In the genomic region with DNA sequence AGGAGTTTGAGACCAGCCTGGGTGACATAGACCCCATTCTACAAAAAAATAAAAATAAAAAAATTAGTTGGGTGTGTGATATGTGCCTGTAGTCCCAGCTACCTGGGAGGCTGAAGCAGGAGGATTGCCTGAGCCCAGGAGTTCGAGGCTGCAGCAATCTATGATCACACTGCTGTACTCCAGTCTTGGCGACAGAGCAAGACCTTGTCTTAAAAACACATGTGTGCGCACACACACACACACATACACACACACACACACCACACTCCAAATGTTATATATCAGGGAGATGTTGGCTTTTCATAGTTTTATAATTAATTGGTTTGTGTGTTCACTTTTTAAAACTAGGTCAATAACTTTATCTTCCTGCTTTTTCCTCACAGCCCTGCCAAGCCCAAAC, we compare ENCODE assay signal across 13 cellular contexts.
DNase-seq lines count a peak whose midpoint lies in the region; ATAC-seq and TF ChIP-seq lines count a peak whose summit lies in the region.
"Had no signal": no experiment of that assay in that cellular context is flagged by ENCODE, and none has a peak within 500 bp of the region (broad histone marks: within the 10 kb centered on the region; RNA-seq: fewer than 3 reads in every experiment).

No MANE protein-coding gene starts in this region.

- H3K4me1 ChIP-seq in BLaER1 (peaks cover 50% of the 10 kb centered on the region), IMR-90 (ENCODE audit: control insufficient read depth, insufficient read depth, low read length) (peaks cover 9% of the 10 kb centered on the region), muscle layer of duodenum (ENCODE audit: control insufficient read depth in 1 of 2, insufficient read depth in 2 of 2, low read length in 2 of 2) (peaks cover 0 to 6% of the 10 kb centered on the region in 2 donors), gastroesophageal sphincter (no peaks in the 10 kb centered on the region)

- no peak overlapping the region for H2AK9ac ChIP-seq in IMR-90 (replicated peaks; ENCODE audit: low read depth, low read length, poor library complexity)

- H3K27ac ChIP-seq in BLaER1 (no peak overlapping the region; the same call in 1 of the 2 replicates), IMR-90 (ENCODE audit: insufficient read depth, low read length) (peak overlapping the region; percentile 34; the same call in 1 of the 2 replicates), muscle layer of duodenum (ENCODE audit: low read length) (peak overlapping the region; percentile 54), gastroesophageal sphincter (peak overlapping the region in 1 of 4 donors; percentile 45)

- DNase-seq in IMR-90 (no peak), GM13976 (ENCODE audit: low spot score) (no peak), HCEC 1CT (no peak)
- DNase-seq: cerebellar nuclear complex, KBM-7, left lung, SHP77 had no signal

- H3K4me1 Mint-ChIP-seq in activated naive CD8-positive, alpha-beta T cell (ENCODE audit: low read depth), result peaks cover 85% of the 10 kb centered on the region

- peak overlapping the region; percentile 87 for H2BK20ac ChIP-seq in IMR-90 (ENCODE audit: low read depth, low read length)

- peak overlapping the region; percentile 78 for H2BK5ac ChIP-seq in IMR-90 (ENCODE audit: low read depth, low read length, poor library complexity, severe bottlenecking)

- H3K56ac ChIP-seq in IMR-90 (ENCODE audit: extremely low read depth, insufficient read depth, low read length), result peak overlapping the region; percentile 74; the same call in 1 of the 2 replicates

- dilution Hi-C loops in IMR-90 (cut with HindIII; ENCODE audit: low sequenced_read_pairs, unreplicated experiment), result no loop called here

- H3K36me3 ChIP-seq in BLaER1 (no peaks in the 10 kb centered on the region), IMR-90 (ENCODE audit: control insufficient read depth, insufficient read depth, low read length) (no peaks in the 10 kb centered on the region), muscle layer of duodenum (ENCODE audit: control insufficient read depth in 1 of 2, insufficient read depth in 2 of 2, low read length in 2 of 2) (peaks cover 0 to 4% of the 10 kb centered on the region in 2 donors), gastroesophageal sphincter (no peaks in the 10 kb centered on the region)

- H3K9me3 ChIP-seq in BLaER1 (no peaks in the 10 kb centered on the region), IMR-90 (ENCODE audit: control insufficient read depth, insufficient read depth, low read length) (no peaks in the 10 kb centered on the region), muscle layer of duodenum (ENCODE audit: control insufficient read depth in 1 of 2, low read length in 2 of 2) (no peaks in the 10 kb centered on the region), gastroesophageal sphincter (no peaks in the 10 kb centered on the region)
- H3K9me3 ChIP-seq: left lung had no signal

- H2AK5ac ChIP-seq in IMR-90 (ENCODE audit: low read depth, low read length), result peak overlapping the region; percentile 80; the same call in 1 of the 2 replicates

- CTCF ChIA-PET in IMR-90 (lab: Yijun Ruan, JAX), result no interaction called here

- H3K4me2 ChIP-seq in BLaER1 (peak overlapping the region; percentile 83), IMR-90 (ENCODE audit: low read depth, low read length) (no peak overlapping the region)

- no peak overlapping the region for H2AFZ ChIP-seq in IMR-90 (replicated peaks; ENCODE audit: low read length, poor library complexity)

- BruUV-seq in IMR-90 (replicated peaks; lab: Mats Ljungman, UMichigan), result no TSS peak

- no peak overlapping the region; the same call in 1 of the 2 replicates for H4K5ac ChIP-seq in IMR-90 (ENCODE audit: low read depth, low read length)

- H2BK15ac ChIP-seq in IMR-90 (ENCODE audit: low read depth, low read length), result peak overlapping the region; percentile 77; the same call in 2 of the 3 replicates

- H3K4me3 Mint-ChIP-seq in activated naive CD8-positive, alpha-beta T cell, result peak overlapping the region; percentile 87

- H3K79me1 ChIP-seq in IMR-90 (ENCODE audit: low read depth in 1 of 2, low read length in 2 of 2), result no peaks in the 10 kb centered on the region

- H3K27me3 Mint-ChIP-seq in activated naive CD8-positive, alpha-beta T cell, result no peaks in the 10 kb centered on the region

- H4K91ac ChIP-seq in IMR-90 (ENCODE audit: insufficient read depth, low read depth, low read length), result peak overlapping the region; percentile 86

- no peaks in the 10 kb centered on the region for H3K9me3 Mint-ChIP-seq in activated naive CD8-positive, alpha-beta T cell (ENCODE audit: low read depth)

- H3K4me3 ChIP-seq in BLaER1 (no peak overlapping the region), IMR-90 (ENCODE audit: insufficient read depth, low read depth, low read length) (no peak overlapping the region), muscle layer of duodenum (ENCODE audit: low read depth in 1 of 2, low read length in 2 of 2) (no peak overlapping the region), gastroesophageal sphincter (no peak overlapping the region)

- H3K27me3 ChIP-seq in BLaER1 (peaks cover 17% of the 10 kb centered on the region), IMR-90 (ENCODE audit: control insufficient read depth, insufficient read depth, low read length) (no peaks in the 10 kb centered on the region), muscle layer of duodenum (ENCODE audit: low read depth, low read length) (no peaks in the 10 kb centered on the region), gastroesophageal sphincter (peaks cover 22% of the 10 kb centered on the region)
- H3K27me3 ChIP-seq: left lung had no signal

- H3K23ac ChIP-seq in IMR-90 (ENCODE audit: low read depth, low read length), result peak overlapping the region; percentile 62; the same call in 1 of the 2 replicates

- no peaks in the 10 kb centered on the region for H3K36me3 Mint-ChIP-seq in activated naive CD8-positive, alpha-beta T cell

- H4K20me1 ChIP-seq in BLaER1 (peaks cover 5% of the 10 kb centered on the region; the same call in 1 of the 2 replicates), IMR-90 (ENCODE audit: insufficient read depth, low read length) (no peaks in the 10 kb centered on the region)

- H4K8ac ChIP-seq in IMR-90 (ENCODE audit: low read depth in 2 of 2, low read length in 2 of 2), result peak overlapping the region; percentile 27 to 80

- H3K9ac ChIP-seq in BLaER1 (no peak overlapping the region), IMR-90 (ENCODE audit: low read depth, low read length) (no peak overlapping the region)

- H3K4ac ChIP-seq in IMR-90 (ENCODE audit: low read depth, low read length), result peak overlapping the region; percentile 75

- TF ChIP-seq POLR2A in IMR-90 (IDR thresholded peaks at IDR 0.05; ENCODE audit: low read depth, low read length), result no peak
- no peak for TF ChIP-seq POLR2A in gastroesophageal sphincter (IDR thresholded peaks at IDR 0.05)

- H3K27ac Mint-ChIP-seq in activated naive CD8-positive, alpha-beta T cell, result peak overlapping the region; percentile 97
- H3K27ac Mint-ChIP-seq: progenitor cell of endocrine pancreas had no signal

- WGBS in IMR-90 (ENCODE audit: extremely low coverage in 2 of 2, insufficient read length in 1 of 2), 2 experiments, result no CpG with 5 or more reads among the region's 3 CpGs
- 83% methylated on average over 1 to 3 of the region's 3 CpGs for WGBS in gastroesophageal sphincter (ENCODE audit: low coverage in 1 of 2), 2 donors

- POLR2A ChIA-PET in IMR-90 (lab: Charles Lee; ENCODE audit: unreplicated experiment), result no interaction called here

- H2BK120ac ChIP-seq in IMR-90 (ENCODE audit: low read depth, low read length), result peak overlapping the region; percentile 93

- in situ Hi-C loops in IMR-90 (cut with MboI; ENCODE audit: low sequenced_read_pairs), result no loop called here
- in situ Hi-C loops in GM13976 (cut with MboI; ENCODE audit: low sequenced_read_pairs, unreplicated experiment), result no loop called here

- H3K9me1 ChIP-seq in IMR-90 (ENCODE audit: insufficient read depth, low read length), result peaks cover 4% of the 10 kb centered on the region; the same call in 1 of the 2 replicates

- peak overlapping the region; percentile 68 for H3K14ac ChIP-seq in IMR-90 (replicated peaks; ENCODE audit: low read depth, low read length)

- H3K18ac ChIP-seq in IMR-90 (ENCODE audit: low read depth, low read length), result peak overlapping the region; percentile 81; the same call in 1 of the 2 replicates

- ATAC-seq in IMR-90 (ENCODE audit: low read depth) (no peak), gastroesophageal sphincter (no peak), HG02973 (IDR thresholded peaks at IDR 0.05; ENCODE audit: unreplicated experiment) (no peak)

- intact Hi-C loops in IMR-90 (cut with micrococcal nuclease), result no loop called here

- no peak for TF ChIP-seq EP300 in gastroesophageal sphincter (IDR thresholded peaks at IDR 0.05)

- no peak for TF ChIP-seq RAD21 in IMR-90 (IDR thresholded peaks at IDR 0.05; ENCODE audit: low read length)

- TF ChIP-seq CTCF in IMR-90 (conservative IDR thresholded peaks at IDR 0.05; ENCODE audit: low read depth, low read length), result no peak
- no peak for TF ChIP-seq CTCF in gastroesophageal sphincter (IDR thresholded peaks at IDR 0.05)
- TF ChIP-seq CTCF in GM13976 (IDR thresholded peaks at IDR 0.05; ENCODE audit: borderline replicate concordance, control extremely low read depth, extremely low read depth, insufficient read depth, missing control alignments), result no peak

TF ChIP-seq in IMR-90, 13 proteins besides CTCF, POLR2A, EP300 and RAD21 (continues in another document):
- TF ChIP-seq RCOR1 (IDR thresholded peaks at IDR 0.05; ENCODE audit: insufficient replicate concordance, low read length), result no peak
- TF ChIP-seq NFE2L2 (IDR thresholded peaks at IDR 0.05; ENCODE audit: low read depth, low read length), result no peak
- no peak for TF ChIP-seq MAFK (IDR thresholded peaks at IDR 0.05; ENCODE audit: low read depth, low read length)
- TF ChIP-seq MAZ (IDR thresholded peaks at IDR 0.05; ENCODE audit: borderline replicate concordance, low read depth, low read length), result no peak
- no peak for TF ChIP-seq CHD1 (IDR thresholded peaks at IDR 0.05; ENCODE audit: low read depth, low read length)
- no peak for TF ChIP-seq CEBPB (IDR thresholded peaks at IDR 0.05; ENCODE audit: low read depth, low read length)
- no peak for TF ChIP-seq FOS (IDR thresholded peaks at IDR 0.05; ENCODE audit: low read depth, low read length)
- TF ChIP-seq MXI1 (IDR thresholded peaks at IDR 0.05; ENCODE audit: borderline replicate concordance, low read depth, low read length), result no peak
- TF ChIP-seq, protein P1, sequence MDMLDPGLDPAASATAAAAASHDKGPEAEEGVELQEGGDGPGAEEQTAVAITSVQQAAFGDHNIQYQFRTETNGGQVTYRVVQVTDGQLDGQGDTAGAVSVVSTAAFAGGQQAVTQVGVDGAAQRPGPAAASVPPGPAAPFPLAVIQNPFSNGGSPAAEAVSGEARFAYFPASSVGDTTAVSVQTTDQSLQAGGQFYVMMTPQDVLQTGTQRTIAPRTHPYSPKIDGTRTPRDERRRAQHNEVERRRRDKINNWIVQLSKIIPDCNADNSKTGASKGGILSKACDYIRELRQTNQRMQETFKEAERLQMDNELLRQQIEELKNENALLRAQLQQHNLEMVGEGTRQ (IDR thresholded peaks at IDR 0.05; ENCODE audit: low read depth, low read length), result no peak
